8 cellular contexts compared by ENCODE assay signal in the genomic region with DNA sequence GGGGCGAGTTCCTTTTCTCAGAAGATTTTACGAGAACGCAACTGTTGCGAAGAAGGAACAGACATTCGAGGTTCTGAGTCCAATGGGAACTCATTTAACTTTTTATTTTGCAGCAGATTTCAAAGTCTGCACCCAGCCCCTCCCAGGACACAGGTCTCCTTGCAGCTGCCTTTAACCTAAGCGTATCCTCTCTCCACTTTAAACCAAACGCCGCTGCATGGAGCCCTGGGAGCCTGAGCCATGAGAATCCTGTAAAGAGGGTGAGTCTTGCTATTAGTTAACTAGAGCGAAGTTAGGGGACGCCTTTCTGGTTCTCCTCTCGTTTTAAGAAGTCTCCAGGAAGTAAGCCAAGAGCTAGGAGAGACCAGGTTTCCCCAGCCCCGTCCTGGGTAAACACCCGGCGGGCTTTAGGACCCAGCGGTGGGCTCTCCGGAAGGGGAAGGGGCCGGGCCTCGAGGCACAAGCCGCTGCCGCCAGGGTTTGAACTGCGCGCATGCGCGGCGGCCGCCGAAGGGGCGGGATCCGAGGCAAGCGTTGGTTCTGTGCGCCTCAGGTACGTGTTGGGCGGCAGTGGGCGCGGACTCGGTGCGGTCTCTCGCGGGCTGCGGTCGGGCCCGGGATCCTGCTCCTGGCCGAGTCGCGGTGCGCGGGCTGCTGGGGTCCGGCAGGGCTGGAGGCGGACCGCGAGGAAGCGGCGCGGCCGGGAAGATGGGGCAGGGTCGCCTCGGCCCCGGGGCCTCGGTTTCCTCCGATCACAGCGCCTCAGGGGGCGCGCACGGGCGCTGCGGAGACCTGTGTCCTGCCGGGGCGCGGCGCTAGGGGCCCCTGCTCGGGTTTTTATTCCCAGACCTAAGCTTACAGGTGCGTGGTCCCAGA. TPM values are rescaled to one million over a fixed set of nuclear protein-coding genes. Genes with fewer than 3 reads are reported as not detected.
DNase-seq lines count a peak whose midpoint lies in the region; TF ChIP-seq lines count a peak whose summit lies in the region.

A gene (plus strand): TSS at position 510 of the 876 bp plus-strand sequence. CDS start 7,188 bp downstream, outside the sequence.

- peaks cover 39% of the 10 kb centered on the region for H3K4me1 Mint-ChIP-seq in neural progenitor cell

- H3K9me3 ChIP-seq in HAP-1 (no peaks in the 10 kb centered on the region), MM.1S (replicated peaks; ENCODE audit: insufficient read depth, low read length) (no peaks in the 10 kb centered on the region), neural progenitor cell (ENCODE audit: low read depth) (no peaks in the 10 kb centered on the region)

- H2AFZ ChIP-seq in MM.1S (ENCODE audit: low read length) (peak within 1 kb of the TSS; percentile 96), neural progenitor cell (replicated peaks) (peak within 1 kb of the TSS; percentile 80)

- peaks cover 21% of the 10 kb centered on the region for H3K36me3 ChIP-seq in HAP-1 (replicated peaks)
- H3K36me3 ChIP-seq in MM.1S (replicated peaks; ENCODE audit: insufficient read depth, low read length): no peaks in the 10 kb centered on the region
- no peaks in the 10 kb centered on the region for H3K36me3 ChIP-seq in neural progenitor cell

- H3K4me1 ChIP-seq in HAP-1: peaks cover 29% of the 10 kb centered on the region
- H3K4me1 ChIP-seq in MM.1S (ENCODE audit: low read length): peaks cover 21% of the 10 kb centered on the region
- H3K4me1 ChIP-seq in neural progenitor cell: peaks cover 23% of the 10 kb centered on the region

- peak within 1 kb of the TSS; percentile 98 for H3K4me3 Mint-ChIP-seq in neural progenitor cell

- TF ChIP-seq CTCF in MM.1S (IDR thresholded peaks at IDR 0.05; ENCODE audit: low read length): no peak; the same call in 1 of the 2 replicates
- TF ChIP-seq CTCF in fibroblast of villous mesenchyme (IDR thresholded peaks at IDR 0.05; ENCODE audit: insufficient read depth, low read depth, low read length): no peak
- peak; percentile 32 for TF ChIP-seq CTCF in neural progenitor cell (IDR thresholded peaks at IDR 0.05)

- H3K9me2 ChIP-seq in MM.1S (replicated peaks; ENCODE audit: insufficient read depth, low read length): no peaks in the 10 kb centered on the region

- H3K9ac ChIP-seq in MM.1S (ENCODE audit: low read length) (peak within 1 kb of the TSS; percentile 95), neural progenitor cell (peak within 1 kb of the TSS; percentile 40)

- H3K36me3 Mint-ChIP-seq in neural progenitor cell: peaks cover 3% of the 10 kb centered on the region

- peak within 1 kb of the TSS; percentile 89 for H3K27ac Mint-ChIP-seq in neural progenitor cell

- H3F3A ChIP-seq in MM.1S (ENCODE audit: insufficient read depth, low read length) (peaks cover 33% of the 10 kb centered on the region), neural progenitor cell (ENCODE audit: low read depth) (peaks cover 8% of the 10 kb centered on the region)

- H3K27me3 ChIP-seq in HAP-1 (ENCODE audit: low read depth) (no peaks in the 10 kb centered on the region), MM.1S (replicated peaks; ENCODE audit: insufficient read depth, low read length) (no peaks in the 10 kb centered on the region), neural progenitor cell (no peaks in the 10 kb centered on the region)

- peak; percentile 97 for DNase-seq in G401 (ENCODE audit: low spot score)
- peak; percentile 91 to 97 for DNase-seq in HAP-1 (ENCODE audit: low spot score in 2 of 2)
- peak; percentile 89 for DNase-seq in MM.1S
- peak; percentile 64 for DNase-seq in SIG-M5 (lab: John Stamatoyannopoulos, UW)
- peak; percentile 97 for DNase-seq in activated gamma-delta T cell treated with Interleukin-2 at 50 U/mL for 16 hours
- peak; percentile 96 for DNase-seq in fibroblast of villous mesenchyme (ENCODE audit: low read depth)
- DNase-seq in neural progenitor cell (ENCODE audit: low spot score): peak; percentile 99
- peak; percentile 92 for DNase-seq in stromal cell of bone marrow (ENCODE audit: low read depth)

- H3K4me3 ChIP-seq in HAP-1 (peak within 1 kb of the TSS; percentile 55), MM.1S (ENCODE audit: low read length) (peak within 1 kb of the TSS; percentile 74), fibroblast of villous mesenchyme (ENCODE audit: low read depth, low read length) (peak within 1 kb of the TSS; percentile 84), neural progenitor cell (peak within 1 kb of the TSS; percentile 90)

- peak within 1 kb of the TSS; percentile 66 for H3K4me2 ChIP-seq in MM.1S (ENCODE audit: low read depth, low read length)
- H3K4me2 ChIP-seq in neural progenitor cell: peak within 1 kb of the TSS; percentile 93

- no peaks in the 10 kb centered on the region for H3K9me3 Mint-ChIP-seq in neural progenitor cell

- in situ Hi-C loops in G401 (cut with HindIII; ENCODE audit: low sequenced_read_pairs) (no loop called here), HAP-1 (cut with MboI; ENCODE audit: low sequenced_read_pairs) (no loop called here)

- H3K79me2 ChIP-seq in MM.1S (ENCODE audit: low read length) (peaks cover 19% of the 10 kb centered on the region), neural progenitor cell (ENCODE audit: low read depth) (peaks cover 47% of the 10 kb centered on the region)

- H4K20me1 ChIP-seq in MM.1S (ENCODE audit: insufficient read depth, low read length) (no peaks in the 10 kb centered on the region), neural progenitor cell (ENCODE audit: low read depth) (peaks cover 30% of the 10 kb centered on the region)

- H3K27ac ChIP-seq in MM.1S (ENCODE audit: low read length) (peak within 1 kb of the TSS; percentile 98), neural progenitor cell (peak within 1 kb of the TSS; percentile 39)

- no peaks in the 10 kb centered on the region for H3K27me3 Mint-ChIP-seq in neural progenitor cell (ENCODE audit: insufficient read depth, low read depth)

RNA-seq across cellular contexts. Expression of the gene that starts here (rescaled TPM):
- 61.9 and 62.4 TPM in 2 replicates for total RNA-seq in G401 (2014; rRNA removed; shearing (Covaris generic))
- total RNA-seq in fibroblast of villous mesenchyme (17.4 and 24.2 TPM in 2 replicates), neural progenitor cell (ENCODE audit: low replicate concordance) (59.2 and 63.4 TPM in 2 replicates)

Comparison
In these comparisons a context has a peak if more than half of its experiments do, and no peak if none do; other contexts are left out.
1. Peak in every context shown above with its lines: DNase-seq, H3K4me3 ChIP-seq and H3K27ac ChIP-seq.